ENCODE assay signal across 15 cellular contexts in genomic region chr9:136239963-136240330, GRCh38. TPM values are rescaled to one million over a fixed set of nuclear protein-coding genes. Genes with fewer than 3 reads are reported as not detected.
DNase-seq lines count a peak whose midpoint lies in the region; ATAC-seq, FAIRE-seq and TF ChIP-seq lines count a peak whose summit lies in the region.
"Had no signal": no experiment of that assay in that cellular context is flagged by ENCODE, and none has a peak within 500 bp of the region (broad histone marks: within the 10 kb centered on the region; RNA-seq: fewer than 3 reads in every experiment).

No MANE protein-coding gene starts in this region.

- no peaks in the 10 kb centered on the region for H4K20me1 ChIP-seq in GM23248 (ENCODE audit: insufficient read depth)

- H3K36me3 ChIP-seq in HEK293 (ENCODE audit: control insufficient read depth in 2 of 2, insufficient read depth in 1 of 2, low read length in 2 of 2), result peaks cover 0 to 36% of the 10 kb centered on the region in 2 experiments; a peak in 1 of 3 replicates
- H3K36me3 ChIP-seq in small intestine (ENCODE audit: control insufficient read depth in 2 of 2, insufficient read depth in 2 of 2, low read length in 2 of 2), result peaks cover 0 to 2% of the 10 kb centered on the region in 2 donors
- no peaks in the 10 kb centered on the region for H3K36me3 ChIP-seq in GM23248 (ENCODE audit: low read depth)

- WGBS in small intestine, 3 donors, result 54 to 73% (median 57%) methylated on average over 3 of the region's 3 CpGs
- 58 to 75% methylated on average over 3 of the region's 3 CpGs for WGBS in GM23248 (ENCODE audit: low coverage in 1 of 2, low lambda C conversion rate in 2 of 2, missing lambda C conversion rate in 2 of 2), 2 experiments

- no peaks in the 10 kb centered on the region for H3F3A ChIP-seq in GM23248 (ENCODE audit: insufficient read depth)

- no peak overlapping the region for H2AFZ ChIP-seq in GM23248

- H3K27ac ChIP-seq in HEK293 (ENCODE audit: extremely low read depth, low read depth, low read length) (no peak overlapping the region), small intestine (ENCODE audit: low read depth in 1 of 2, low read length in 1 of 2) (no peak overlapping the region), GM23248 (no peak overlapping the region)
- H3K27ac ChIP-seq: esophagus muscularis mucosa had no signal

- no peaks in the 10 kb centered on the region for H3K27me3 ChIP-seq in small intestine (ENCODE audit: control insufficient read depth in 2 of 2, insufficient read depth in 2 of 2, low read length in 2 of 2)
- H3K27me3 ChIP-seq in GM23248 (replicated peaks; ENCODE audit: insufficient read depth), result no peaks in the 10 kb centered on the region
- H3K27me3 ChIP-seq: esophagus muscularis mucosa, stomach had no signal

- DNase-seq in CD1c-positive myeloid dendritic cell (ENCODE audit: extremely low spot score) (peak; percentile 59), NOMO-1 treated with dmso at 0.1 percent for 144 hours (lab: John Stamatoyannopoulos, UW; ENCODE audit: unreplicated experiment) (peak; percentile 90), left cardiac atrium (no peak), small intestine (no peak), GM23248 (no peak)
- DNase-seq in activated CD4-positive, CD25-positive, alpha-beta regulatory T cell (lab: John Stamatoyannopoulos, UW), result no peak
- DNase-seq: DND-41, Kasumi-1, stomach had no signal

- in situ Hi-C loops in GM23248 (cut with MboI), result no loop called here

- POLR2A ChIA-PET in HEK293 (lab: Yijun Ruan, JAX), result interaction anchor here (1.0 kb wide), 1 partner anchor 27 kb away, joined by 3 read pairs; no protein-coding TSS in a partner anchor

- ATAC-seq in left cardiac atrium, result peak; percentile 65 to 78
- ATAC-seq in HG03196 (IDR thresholded peaks at IDR 0.05; ENCODE audit: unreplicated experiment), result no peak
- ATAC-seq: activated naive CD4-positive, alpha-beta T cell treated with anti-CD3 and anti-CD28 coated beads, Interleukin-2, amount 50 U/mL, for 72 hours had no signal

- no peak overlapping the region for H3K9ac ChIP-seq in GM23248

- H3K79me2 ChIP-seq in GM23248 (ENCODE audit: insufficient read depth), result peaks cover 49% of the 10 kb centered on the region

- CTCF ChIA-PET in HEK293 (lab: Yijun Ruan, JAX), result interaction anchor here (0.7 to 1.3 kb wide), 4 partner anchors 12 to 43 kb away, joined by 3 to 5 read pairs (median 4); no protein-coding TSS in a partner anchor

- no peaks in the 10 kb centered on the region for H3K9me2 ChIP-seq in GM23248 (ENCODE audit: insufficient read depth)

- no peak for FAIRE-seq in small intestine (lab: Jason Lieb, UNC)
- FAIRE-seq: TTC549 had no signal

- H3K4me1 ChIP-seq in HEK293 (ENCODE audit: control insufficient read depth, insufficient read depth, low read length) (no peaks in the 10 kb centered on the region), small intestine (ENCODE audit: control insufficient read depth in 2 of 2, insufficient read depth in 1 of 2, low read depth in 1 of 2, low read length in 1 of 2) (peaks cover 3% of the 10 kb centered on the region in 2 donors), GM23248 (ENCODE audit: insufficient read depth) (peaks cover 11% of the 10 kb centered on the region)

- H3K4me3 ChIP-seq in HEK293 (ENCODE audit: low read depth, low read length) (no peak overlapping the region), small intestine (ENCODE audit: low read depth in 1 of 2, low read length in 2 of 2) (no peak overlapping the region), GM23248 (no peak overlapping the region)
- H3K4me3 ChIP-seq: esophagus muscularis mucosa, stomach had no signal

- intact Hi-C loops in left cardiac atrium (cut with DNase I), result no loop called here

- TF ChIP-seq CTCF in HEK293 (tag by site-specific recombination; IDR thresholded peaks at IDR 0.05), result no peak

- no peaks in the 10 kb centered on the region for H3K9me3 ChIP-seq in HEK293 (ENCODE audit: control insufficient read depth, insufficient read depth, low read depth, low read length)
- no peaks in the 10 kb centered on the region for H3K9me3 ChIP-seq in small intestine (ENCODE audit: control insufficient read depth, low read depth)
- H3K9me3 ChIP-seq in GM23248 (ENCODE audit: low read depth), result no peaks in the 10 kb centered on the region
- H3K9me3 ChIP-seq: esophagus muscularis mucosa, stomach had no signal

- no peak overlapping the region for H3K4me2 ChIP-seq in GM23248 (ENCODE audit: unreplicated experiment)

TF ChIP-seq in HEK293, 187 proteins besides CTCF, POLR2A, EP300 and RAD21:
- TF ChIP-seq ZNF202 (tag by site-specific recombination; IDR thresholded peaks at IDR 0.05; ENCODE audit: borderline replicate concordance), result no peak
- peak; percentile 26; the same call in 1 of the 2 replicates for TF ChIP-seq ZNF341 (tag by site-specific recombination; IDR thresholded peaks at IDR 0.05; ENCODE audit: low read depth)
- no peak for TF ChIP-seq TSHZ1 (tag by site-specific recombination; IDR thresholded peaks at IDR 0.05; ENCODE audit: borderline replicate concordance)
- TF ChIP-seq ZFP41 (tag by site-specific recombination; IDR thresholded peaks at IDR 0.05; ENCODE audit: borderline replicate concordance), result no peak
- no peak for TF ChIP-seq ZNF350 (tag by site-specific recombination; IDR thresholded peaks at IDR 0.05)
- TF ChIP-seq ZBTB8A (tag by site-specific recombination; IDR thresholded peaks at IDR 0.05), result no peak
- TF ChIP-seq KLF10 (tag by site-specific recombination; IDR thresholded peaks at IDR 0.05), result 0 out of 2 replicates have a peak, but pooled peaks have one; percentile 20
- TF ChIP-seq ZNF701 (tag by site-specific recombination; IDR thresholded peaks at IDR 0.05), result no peak
- no peak for TF ChIP-seq ZNF146 (tag by site-specific recombination; IDR thresholded peaks at IDR 0.05)
- no peak for TF ChIP-seq ZNF24 (tag by site-specific recombination; IDR thresholded peaks at IDR 0.05)
- TF ChIP-seq ZNF777 (tag by site-specific recombination; IDR thresholded peaks at IDR 0.05; ENCODE audit: borderline replicate concordance), result no peak
- TF ChIP-seq KLF1 (tag by site-specific recombination; IDR thresholded peaks at IDR 0.05), result peak; percentile 99

RNA-seq across cellular contexts. Expression of gene QSOX2, which starts 5.7 kb away (rescaled TPM):
- total RNA-seq in left cardiac atrium, result 1 to 10 TPM; 6.5 to 6.6 TPM
- polyA plus RNA-seq in small intestine, result 1 to 10 TPM; 1.4 to 6.0 (median 2.7) TPM
- total RNA-seq in GM23248 (2014; rRNA removed; shearing (Covaris generic)), result 11.7 and 16.4 TPM in 2 replicates
- 1.7 and 1.9 TPM in 2 replicates for polyA plus RNA-seq in GM23248 (2016; fragmentation: Nextera tagmentation; extraction: Ambion mirVana)

RNA-seq across cellular contexts. Expression of gene LHX3, which starts 35.0 kb away (rescaled TPM):
- total RNA-seq in left cardiac atrium, result not detected
- polyA plus RNA-seq in small intestine (not detected), GM23248 (2016; fragmentation: Nextera tagmentation; extraction: Ambion mirVana) (not detected in 2 replicates)
- not detected in 2 replicates for total RNA-seq in GM23248 (2014; rRNA removed; shearing (Covaris generic))
- total RNA-seq: esophagus muscularis mucosa, pulmonary artery endothelial cell, stomach had no signal
- polyA plus RNA-seq: stomach had no signal

Comparison
In these comparisons a context has a peak if more than half of its experiments do, and no peak if none do; other contexts are left out.
1. DNase-seq: peak in CD1c-positive myeloid dendritic cell (single experiment) and NOMO-1 treated with dmso at 0.1 percent for 144 hours (single experiment); none in left cardiac atrium (single experiment), activated CD4-positive, CD25-positive, alpha-beta regulatory T cell (0 of 4), small intestine (single experiment) and GM23248 (single experiment).